9 cellular contexts compared by ENCODE assay signal in genomic region chr21:26850116-26850643, GRCh38. TPM values are rescaled to one million over a fixed set of nuclear protein-coding genes. Genes with fewer than 3 reads are reported as not detected.
DNase-seq lines count a peak whose midpoint lies in the region; ATAC-seq, FAIRE-seq and TF ChIP-seq lines count a peak whose summit lies in the region.
"Had no signal": no experiment of that assay in that cellular context is flagged by ENCODE, and none has a peak within 500 bp of the region (broad histone marks: within the 10 kb centered on the region; RNA-seq: fewer than 3 reads in every experiment).

No MANE protein-coding gene starts in this region.

- TF ChIP-seq EP300 in tibial nerve (IDR thresholded peaks at IDR 0.05): no peak

- 11 to 12% methylated on average over 5 of the region's 5 CpGs for WGBS in tibial nerve, 2 donors

- no peaks in the 10 kb centered on the region for H3K9me3 ChIP-seq in SK-N-MC (ENCODE audit: low read depth, low read length)
- no peaks in the 10 kb centered on the region for H3K9me3 ChIP-seq in tibial nerve

- H3K4me3 ChIP-seq in Jurkat, Clone E6-1 (ENCODE audit: low read length): no peak overlapping the region
- H3K4me3 ChIP-seq in SK-N-MC (peak overlapping the region; percentile 60), tibial nerve (no peak overlapping the region)

- no peak for FAIRE-seq in D721Med (lab: Jason Lieb, UNC)

- no peak for TF ChIP-seq POLR2A in tibial nerve (IDR thresholded peaks at IDR 0.05)

- H3K4me3 Mint-ChIP-seq in activated T-cell treated with anti-CD3 and anti-CD28 coated beads, Interleukin-2, amount 50 U/mL, for 24 hours: no peak overlapping the region

- peaks cover 62% of the 10 kb centered on the region for H3K27me3 Mint-ChIP-seq in activated T-cell treated with anti-CD3 and anti-CD28 coated beads, Interleukin-2, amount 50 U/mL, for 24 hours

- TF ChIP-seq CTCF in D721Med (IDR thresholded peaks at IDR 0.05; ENCODE audit: insufficient read depth, missing control alignments): peak; percentile 51
- TF ChIP-seq CTCF in tibial nerve (IDR thresholded peaks at IDR 0.05): peak; percentile 44 to 90 (median 59)

- ATAC-seq in GM21717 (IDR thresholded peaks at IDR 0.05; ENCODE audit: unreplicated experiment): no peak

- H3K27ac ChIP-seq in SK-N-MC (no peak overlapping the region), tibial nerve (peak overlapping the region in 1 of 4 donors; percentile 20)
- H3K27ac ChIP-seq: HL-60 had no signal

- DNase-seq in D721Med (ENCODE audit: insufficient read length, low spot score) (no peak), SK-N-MC (ENCODE audit: low read depth, low spot score) (no peak), glomerular visceral epithelial cell (ENCODE audit: extremely low spot score) (peak; percentile 66), tibial nerve (ENCODE audit: low spot score in 2 of 2) (no peak)
- peak; percentile 56 for DNase-seq in Jurkat, Clone E6-1 (ENCODE audit: low read depth, low spot score)
- DNase-seq in activated T-cell treated with anti-CD3 and anti-CD28 coated beads, Interleukin-2, amount 50 U/mL, for 24 hours: no peak
- DNase-seq in stimulated activated CD4-positive, alpha-beta T cell treated with anti-CD3 and anti-CD28 coated beads, Interleukin-1b, Interleukin-23, amount 100 ng/mL, for 48 hours: no peak

- H3K4me1 Mint-ChIP-seq in activated T-cell treated with anti-CD3 and anti-CD28 coated beads, Interleukin-2, amount 50 U/mL, for 24 hours (ENCODE audit: low read depth): peaks cover 20% of the 10 kb centered on the region

- no peaks in the 10 kb centered on the region for H3K27me3 ChIP-seq in tibial nerve

- no peaks in the 10 kb centered on the region for H3K9me3 Mint-ChIP-seq in activated T-cell treated with anti-CD3 and anti-CD28 coated beads, Interleukin-2, amount 50 U/mL, for 24 hours

- H3K36me3 Mint-ChIP-seq in activated T-cell treated with anti-CD3 and anti-CD28 coated beads, Interleukin-2, amount 50 U/mL, for 24 hours (ENCODE audit: low read depth): no peaks in the 10 kb centered on the region

- peak overlapping the region; percentile 30 for H3K9ac ChIP-seq in SK-N-MC (ENCODE audit: insufficient read length)

- no peak overlapping the region for H3K27ac Mint-ChIP-seq in activated T-cell treated with anti-CD3 and anti-CD28 coated beads, Interleukin-2, amount 50 U/mL, for 24 hours

- H3K36me3 ChIP-seq in SK-N-MC (ENCODE audit: insufficient read depth, low read length) (no peaks in the 10 kb centered on the region), tibial nerve (no peaks in the 10 kb centered on the region)

- peaks cover 0 to 21% (median 0%) of the 10 kb centered on the region in 4 donors for H3K4me1 ChIP-seq in tibial nerve

RNA-seq across cellular contexts. Expression of gene ADAMTS1, which starts 5.0 kb away (rescaled TPM):
- polyA plus RNA-seq in Jurkat, Clone E6-1 (2012; ENCODE audit: insufficient read depth, insufficient read length): 31.8 TPM
- total RNA-seq in tibial nerve: 100 to 1,000 TPM; 232 to 412 (median 327) TPM

Comparison
In these comparisons a context has a peak if more than half of its experiments do, and no peak if none do; other contexts are left out.
1. DNase-seq: peak in Jurkat, Clone E6-1 (single experiment) and glomerular visceral epithelial cell (single experiment); none in D721Med (single experiment), SK-N-MC (single experiment), tibial nerve (0 of 2), activated T-cell treated with anti-CD3 and anti-CD28 coated beads, Interleukin-2, amount 50 U/mL, for 24 hours (single experiment) and stimulated activated CD4-positive, alpha-beta T cell treated with anti-CD3 and anti-CD28 coated beads, Interleukin-1b, Interleukin-23, amount 100 ng/mL, for 48 hours (single experiment).